In genomic region chr11:113991170-113991569, GRCh38 we compare ENCODE assay signal across 11 cellular contexts. TPM values are rescaled to one million over a fixed set of nuclear protein-coding genes. Genes with fewer than 3 reads are reported as not detected.
DNase-seq lines count a peak whose midpoint lies in the region; FAIRE-seq and TF ChIP-seq lines count a peak whose summit lies in the region.
"Had no signal": no experiment of that assay in that cellular context is flagged by ENCODE, and none has a peak within 500 bp of the region (broad histone marks: within the 10 kb centered on the region; RNA-seq: fewer than 3 reads in every experiment).

No MANE protein-coding gene starts in this region.

- TF ChIP-seq POLR2A in H1 (IDR thresholded peaks at IDR 0.05; ENCODE audit: control extremely low read depth in 1 of 2, low read depth in 2 of 2, low read length in 2 of 2): no peak

- no peak overlapping the region for H2AK5ac ChIP-seq in H1 (ENCODE audit: low read depth, low read length)

- H2BK120ac ChIP-seq in H1 (replicated peaks; ENCODE audit: low read depth, low read length): no peak overlapping the region

- DNase-seq in H7: peak; percentile 82
- peak; percentile 21 for DNase-seq in NCI-H460 (ENCODE audit: extremely low read depth, low read depth)
- DNase-seq in H1 (ENCODE audit: low read depth in 1 of 2, low spot score in 2 of 2): peak in 1 of 2 experiments; percentile 85
- DNase-seq in myocyte (ENCODE audit: low read depth): peak; percentile 75
- DNase-seq in germinal center (ENCODE audit: low spot score): no peak
- DNase-seq in effector CD8-positive, alpha-beta T cell (lab: John Stamatoyannopoulos, UW): no peak
- no peak for DNase-seq in NCI-H82 treated with DMSO at 0.1 percent for 48 hours (lab: John Stamatoyannopoulos, UW; ENCODE audit: unreplicated experiment)
- DNase-seq: activated CD4-positive, CD25-positive, alpha-beta regulatory T cell; effector CD4-positive, alpha-beta T cell; naive B cell; NCI-H1694 treated with DMSO at 0.1 percent for 48 hours had no signal

- 57% methylated on average over 4 of the region's 4 CpGs; no CpG with 5 or more reads in 1 of the 2 experiments for whole genome bisulfite sequencing in H1 (ENCODE audit: extremely low coverage in 1 of 2, insufficient coverage in 1 of 2, insufficient read length in 1 of 2, insufficient replicate concordance in 2 of 2, low coverage in 1 of 2, low lambda C conversion rate in 2 of 2, missing lambda C conversion rate in 1 of 2), 2 experiments

- no peak overlapping the region for H2BK20ac ChIP-seq in H1 (ENCODE audit: low read length)

- H3K79me2 ChIP-seq in H1 (ENCODE audit: control insufficient read depth in 1 of 2, insufficient read depth in 2 of 2, low read length in 2 of 2): no peaks in the 10 kb centered on the region

- no peaks in the 10 kb centered on the region for H3K79me1 ChIP-seq in H1 (ENCODE audit: low read depth, low read length)

- H3K23me2 ChIP-seq in H1 (ENCODE audit: low read depth, low read length): no peaks in the 10 kb centered on the region

- H3K9me3 ChIP-seq in H1 (ENCODE audit: insufficient read depth in 2 of 2, low read depth in 1 of 2, low read length in 1 of 2): no peaks in the 10 kb centered on the region

- H4K20me1 ChIP-seq in H1 (replicated peaks in 1 of 2; ENCODE audit: control insufficient read depth in 1 of 2, insufficient read depth in 2 of 2, low read length in 2 of 2): peaks cover 0 to 6% of the 10 kb centered on the region in 2 experiments

- H2AFZ ChIP-seq in H1 (ENCODE audit: low read length): no peak overlapping the region

- H3K4ac ChIP-seq in H1 (replicated peaks; ENCODE audit: insufficient read length, low read depth, low read length): no peak overlapping the region

- TF ChIP-seq CTCF in H1 (IDR thresholded peaks at IDR 0.05; ENCODE audit: control extremely low read depth in 1 of 3, insufficient read depth in 1 of 3, low read depth in 1 of 3, low read length in 3 of 3): no peak

- CTCF ChIA-PET in H1 (lab: Charles Lee; ENCODE audit: partially characterized antibody): interaction anchor here (0.6 to 16.8 kb wide), 21 partner anchors 11 to 277 kb away, joined by 3 to 280 read pairs (median 4); partner anchors contain the start of gene HTR3A

- no peak overlapping the region for H3K4me2 ChIP-seq in H1 (ENCODE audit: insufficient read depth in 1 of 2, low read depth in 2 of 2, low read length in 2 of 2)

- no peak overlapping the region for H3K14ac ChIP-seq in H1 (ENCODE audit: insufficient read length)

- no peak overlapping the region for H2BK5ac ChIP-seq in H1 (ENCODE audit: low read depth, low read length)

- no peak overlapping the region for H3K27ac ChIP-seq in H1 (ENCODE audit: low read depth, low read length)

- peaks cover 3 to 8% (median 4%) of the 10 kb centered on the region in 4 experiments; a peak in 6 of 7 replicates for H3K4me1 ChIP-seq in H1 (replicated peaks in 1 of 4; ENCODE audit: control insufficient read depth in 3 of 4, insufficient read depth in 4 of 4, low read length in 3 of 4)

- FAIRE-seq in H1 (lab: Jason Lieb, UNC): peak; percentile 62

- H2BK15ac ChIP-seq in H1 (ENCODE audit: low read length): no peak overlapping the region

- no peak overlapping the region for H2BK12ac ChIP-seq in H1 (ENCODE audit: low read depth, low read length)

- no peak overlapping the region for H4K8ac ChIP-seq in H1 (ENCODE audit: extremely low read depth, insufficient read depth, low read length)

- no peak overlapping the region for H4K5ac ChIP-seq in H1 (ENCODE audit: insufficient read length, low read depth, low read length)

- no peak overlapping the region for H4K91ac ChIP-seq in H1 (replicated peaks; ENCODE audit: insufficient read length, low read length)

- H3K27me3 ChIP-seq in H7 (ENCODE audit: control insufficient read depth, insufficient read depth, low read length): no peaks in the 10 kb centered on the region
- H3K27me3 ChIP-seq in H1 (replicated peaks in 1 of 4; ENCODE audit: control insufficient read depth in 3 of 4, extremely low read depth in 1 of 4, insufficient read depth in 3 of 4, low read length in 3 of 4): no peaks in the 10 kb centered on the region

- H3K9ac ChIP-seq in H1 (replicated peaks in 1 of 4; ENCODE audit: extremely low read depth in 1 of 4, low read depth in 3 of 4, low read length in 3 of 4): no peak overlapping the region

- no peak overlapping the region for H3K4me3 ChIP-seq in H7 (ENCODE audit: insufficient read depth, low read depth, low read length)
- H3K4me3 ChIP-seq in H1 (ENCODE audit: extremely low read depth in 1 of 4, insufficient read depth in 2 of 4, low read depth in 3 of 4, low read length in 4 of 4): no peak overlapping the region

- POLR2A ChIA-PET in H1 (lab: Charles Lee; ENCODE audit: partially characterized antibody): interaction anchor here (1.4 kb wide), 1 partner anchor 116 kb away, joined by 3 read pairs; the partner anchor contains the start of gene USP28

- no peak for TF ChIP-seq EP300 in H1 (IDR thresholded peaks at IDR 0.05; ENCODE audit: borderline replicate concordance in 1 of 2, low read depth in 2 of 2, low read length in 2 of 2)

- no peak; a peak in 1 of 4 replicates for TF ChIP-seq RAD21 in H1 (IDR thresholded peaks at IDR 0.05 in 1 of 2, conservative IDR thresholded peaks at IDR 0.05 in 1 of 2; ENCODE audit: low read depth in 2 of 2, low read length in 2 of 2)

- H3K56ac ChIP-seq in H1 (replicated peaks; ENCODE audit: insufficient read length, low read depth, low read length): no peak overlapping the region

- no peak overlapping the region for H3K23ac ChIP-seq in H1 (ENCODE audit: insufficient read length)

- no peak overlapping the region for H3K18ac ChIP-seq in H1 (ENCODE audit: extremely low read depth, low read length)

- H3K36me3 ChIP-seq in H7 (replicated peaks; ENCODE audit: control insufficient read depth, insufficient read depth, low read length): no peaks in the 10 kb centered on the region
- no peaks in the 10 kb centered on the region for H3K36me3 ChIP-seq in H1 (ENCODE audit: control insufficient read depth in 2 of 4, insufficient read depth in 4 of 4, low read length in 3 of 4)

TF ChIP-seq in H1, 55 proteins besides CTCF, POLR2A, EP300 and RAD21:
- TF ChIP-seq SIN3A (conservative IDR thresholded peaks at IDR 0.05 in 1 of 2, IDR thresholded peaks at IDR 0.05 in 1 of 2; ENCODE audit: low read depth in 1 of 2, low read length in 2 of 2): peak in 1 of 2 experiments; percentile 67; a peak in 1 of 4 replicates
- TF ChIP-seq SP4 (IDR thresholded peaks at IDR 0.05; ENCODE audit: low read length): no peak
TF ChIP-seq in H1: peak in this region for 1.

RNA-seq across cellular contexts. Expression of gene HTR3A, which starts 16.3 kb away (rescaled TPM):
- 2.0 and 5.4 TPM in 2 replicates for total RNA-seq in H7 (2014; rRNA removed; shearing (Covaris generic))
- total RNA-seq in NCI-H460 (2014; rRNA removed; shearing (Covaris generic)): not detected in 2 replicates
- not detected in 2 replicates for polyA plus RNA-seq in NCI-H460 (2014; cell fraction: nucleus; rRNA removed)
- 6.5 and 7.5 TPM in 2 replicates for total RNA-seq in H1 (2021; fragmentation: NEBNext Ultra II Directional; extraction: Animal tissue kit (Norgen Biotek cat#: 25700))
- polyA plus RNA-seq in H1 (2011; rRNA removed): 8.9 and 9.3 TPM in 2 replicates
- polyA plus RNA-seq in H1 (2011; cell fraction: cytosol; rRNA removed): 8.3 TPM
- polyA plus RNA-seq in H1 (2011; cell fraction: nucleus; rRNA removed): 9.4 TPM
- 5.6 to 8.5 TPM (median 7.1 TPM) in 4 replicates for polyA plus RNA-seq in H1 (2012, experiment 1 of 2)
- polyA plus RNA-seq in H1 (2012, experiment 2 of 2): 7.9 TPM
- polyA plus RNA-seq in H1 (2013, experiment 1 of 2): 6.6 TPM
- polyA plus RNA-seq in H1 (2013, experiment 2 of 2): 7.9 TPM
- 9.5 and 11.4 TPM in 2 replicates for polyA minus RNA-seq in H1 (2011; rRNA and poly(A)+ RNA removed)
- 2.8 TPM for polyA minus RNA-seq in H1 (2011; cell fraction: cytosol; rRNA and poly(A)+ RNA removed)
- polyA minus RNA-seq in H1 (2011; cell fraction: nucleus; rRNA and poly(A)+ RNA removed): 4.7 TPM
- not detected in 2 replicates for total RNA-seq in myocyte
- not detected for polyA plus RNA-seq in myocyte (2012)

Comparison
In these comparisons a context has a peak if more than half of its experiments do, and no peak if none do; other contexts are left out.
1. DNase-seq: peak in H7 (single experiment), NCI-H460 (single experiment) and myocyte (single experiment); none in germinal center (single experiment), effector CD8-positive, alpha-beta T cell (single experiment) and NCI-H82 treated with DMSO at 0.1 percent for 48 hours (single experiment).